In genomic region chr2:226773291-226773690, GRCh38 we compare ENCODE assay signal across 10 cellular contexts. TPM values are rescaled to one million over a fixed set of nuclear protein-coding genes. Genes with fewer than 3 reads are reported as not detected.
DNase-seq lines count a peak whose midpoint lies in the region; ATAC-seq, FAIRE-seq and TF ChIP-seq lines count a peak whose summit lies in the region.
"Had no signal": no experiment of that assay in that cellular context is flagged by ENCODE, and none has a peak within 500 bp of the region (broad histone marks: within the 10 kb centered on the region; RNA-seq: fewer than 3 reads in every experiment).

No MANE protein-coding gene starts in this region.

- H3K36me3 ChIP-seq in endodermal cell (ENCODE audit: control insufficient read depth, insufficient read depth, low read length) = peaks cover 8% of the 10 kb centered on the region

- no peak for TF ChIP-seq EP300 in A549 (IDR thresholded peaks at IDR 0.05)

- no peak overlapping the region for H3K27ac Mint-ChIP-seq in effector memory CD8-positive, alpha-beta T cell
- no peak overlapping the region for H3K27ac Mint-ChIP-seq in endodermal cell

- no peak for TF ChIP-seq POLR2A in A549 (IDR thresholded peaks at IDR 0.05; ENCODE audit: low read length)

- H3K9me3 ChIP-seq in A549 (peaks cover 7% of the 10 kb centered on the region; the same call in 1 of the 3 replicates), endodermal cell (ENCODE audit: control insufficient read depth, low read length) (peaks cover 31% of the 10 kb centered on the region)

- peaks cover 35% of the 10 kb centered on the region for H3K4me1 ChIP-seq in A549
- H3K4me1 ChIP-seq in endodermal cell (ENCODE audit: control insufficient read depth, insufficient read depth, low read length) = no peaks in the 10 kb centered on the region

- POLR2A ChIA-PET in A549 (lab: Yijun Ruan, JAX) = no interaction called here

- H3K4me3 ChIP-seq in A549 (no peak overlapping the region), endodermal cell (ENCODE audit: low read length) (no peak overlapping the region)

- peaks cover 0 to 3% of the 10 kb centered on the region in 2 donors for H3K9me3 Mint-ChIP-seq in effector memory CD8-positive, alpha-beta T cell
- peaks cover 39% of the 10 kb centered on the region for H3K9me3 Mint-ChIP-seq in endodermal cell

- DNase-seq in A549 (ENCODE audit: low read depth in 1 of 2, low spot score in 1 of 2) = no peak
- DNase-seq in effector memory CD8-positive, alpha-beta T cell = no peak
- DNase-seq in Kasumi-1 (lab: John Stamatoyannopoulos, UW) = no peak
- DNase-seq in GM19238 (ENCODE audit: insufficient read length, low spot score) = no peak
- no peak for DNase-seq in endodermal cell
- DNase-seq in GM19240 (ENCODE audit: insufficient read length, low spot score) = no peak
- DNase-seq: COR-L47 had no signal

- CTCF ChIA-PET in A549 (lab: Yijun Ruan, JAX) = interaction anchor here (0.5 to 1.2 kb wide), 3 partner anchors 10 to 1102 kb away, joined by 3 to 6 read pairs (median 3); no protein-coding TSS in a partner anchor

- TF ChIP-seq RAD21 in A549 (conservative IDR thresholded peaks at IDR 0.05 in 1 of 2, IDR thresholded peaks at IDR 0.05 in 1 of 2) = no peak

- H3K27me3 ChIP-seq in endodermal cell (ENCODE audit: control insufficient read depth, insufficient read depth, low read length, poor library complexity, severe bottlenecking) = no peaks in the 10 kb centered on the region

- TF ChIP-seq CTCF in A549 (IDR thresholded peaks at IDR 0.05) (no peak), endodermal cell (conservative IDR thresholded peaks at IDR 0.05) (no peak)

- peaks cover 16 to 18% of the 10 kb centered on the region in 2 donors for H3K4me1 Mint-ChIP-seq in effector memory CD8-positive, alpha-beta T cell (ENCODE audit: low read depth in 2 of 2)
- H3K4me1 Mint-ChIP-seq in endodermal cell = peaks cover 25% of the 10 kb centered on the region

- WGBS in A549 (ENCODE audit: missing lambda C conversion rate) = 75% methylated on average over 2 of the region's 2 CpGs
- 91 to 92% methylated on average over 2 of the region's 2 CpGs for WGBS in endodermal cell (ENCODE audit: insufficient coverage in 1 of 2, insufficient read length in 1 of 2), 2 experiments

- H3K27ac ChIP-seq in A549 (no peak overlapping the region), endodermal cell (ENCODE audit: low read depth, low read length) (no peak overlapping the region)

- H3K4me2 ChIP-seq in A549 = peak overlapping the region; percentile 56

- no peak overlapping the region for H3K9ac ChIP-seq in endodermal cell (ENCODE audit: extremely low read depth, low read length, poor library complexity, severe bottlenecking)

- H3K4me3 Mint-ChIP-seq in effector memory CD8-positive, alpha-beta T cell = peak overlapping the region; percentile 15 to 64
- H3K4me3 Mint-ChIP-seq in endodermal cell = no peak overlapping the region

- FAIRE-seq in A549 (lab: Jason Lieb, UNC) = no peak

- no peaks in the 10 kb centered on the region for H3K36me3 Mint-ChIP-seq in effector memory CD8-positive, alpha-beta T cell (ENCODE audit: insufficient read depth)
- peaks cover 39% of the 10 kb centered on the region for H3K36me3 Mint-ChIP-seq in endodermal cell (ENCODE audit: low read depth)

- H3K27me3 Mint-ChIP-seq in effector memory CD8-positive, alpha-beta T cell = peaks cover 0 to 32% of the 10 kb centered on the region in 2 donors
- H3K27me3 Mint-ChIP-seq in endodermal cell (ENCODE audit: insufficient read depth) = peaks cover 2% of the 10 kb centered on the region
- H3K27me3 Mint-ChIP-seq: IgD-negative memory B cell had no signal

- ATAC-seq in A549 (no peak), GM19452 (IDR thresholded peaks at IDR 0.05; ENCODE audit: unreplicated experiment) (peak; percentile 32), HG03159 (IDR thresholded peaks at IDR 0.05; ENCODE audit: unreplicated experiment) (peak; percentile 17)
- no peak for ATAC-seq in effector memory CD8-positive, alpha-beta T cell (replicated peaks)

TF ChIP-seq in A549, 52 proteins besides CTCF, POLR2A, EP300 and RAD21:
- TF ChIP-seq, protein P1, sequence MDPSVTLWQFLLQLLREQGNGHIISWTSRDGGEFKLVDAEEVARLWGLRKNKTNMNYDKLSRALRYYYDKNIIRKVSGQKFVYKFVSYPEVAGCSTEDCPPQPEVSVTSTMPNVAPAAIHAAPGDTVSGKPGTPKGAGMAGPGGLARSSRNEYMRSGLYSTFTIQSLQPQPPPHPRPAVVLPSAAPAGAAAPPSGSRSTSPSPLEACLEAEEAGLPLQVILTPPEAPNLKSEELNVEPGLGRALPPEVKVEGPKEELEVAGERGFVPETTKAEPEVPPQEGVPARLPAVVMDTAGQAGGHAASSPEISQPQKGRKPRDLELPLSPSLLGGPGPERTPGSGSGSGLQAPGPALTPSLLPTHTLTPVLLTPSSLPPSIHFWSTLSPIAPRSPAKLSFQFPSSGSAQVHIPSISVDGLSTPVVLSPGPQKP (IDR thresholded peaks at IDR 0.05; ENCODE audit: low read depth, low read length) = no peak
- TF ChIP-seq ATOH8 (CRISPR knock-in tag; IDR thresholded peaks at IDR 0.05; ENCODE audit: low read depth) (no peak), NPAS2 (CRISPR knock-in tag; IDR thresholded peaks at IDR 0.05; ENCODE audit: borderline replicate concordance) (no peak), POLR2AphosphoS2 (conservative IDR thresholded peaks at IDR 0.05; ENCODE audit: low read length) (no peak), RNF2 (IDR thresholded peaks at IDR 0.05; ENCODE audit: borderline replicate concordance, low read depth) (no peak), EHF (CRISPR knock-in tag; IDR thresholded peaks at IDR 0.05) (no peak), PBX3 (IDR thresholded peaks at IDR 0.05) (no peak), SREBF2 (IDR thresholded peaks at IDR 0.05) (no peak)
- TF ChIP-seq, protein P2, sequence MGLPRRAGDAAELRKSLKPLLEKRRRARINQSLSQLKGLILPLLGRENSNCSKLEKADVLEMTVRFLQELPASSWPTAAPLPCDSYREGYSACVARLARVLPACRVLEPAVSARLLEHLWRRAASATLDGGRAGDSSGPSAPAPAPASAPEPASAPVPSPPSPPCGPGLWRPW (IDR thresholded peaks at IDR 0.05) = no peak

RNA-seq across cellular contexts. Expression of gene IRS1, which starts 26.3 kb away (rescaled TPM):
- polyA plus RNA-seq in A549 (2011; rRNA removed) (10.4 and 12.9 TPM in 2 replicates), A549 (2017; fragmentation: RNase III; extraction: RNeasy Plus Mini Kit Qiagen cat#74134 plus additional on column Dnase treatment) (13.1 to 15.6 TPM (median 13.9 TPM) in 3 replicates)
- polyA plus RNA-seq in A549 (2012; cell fraction: cytosol; rRNA removed) = 13.4 and 20.3 TPM in 2 replicates
- polyA plus RNA-seq in A549 (2012; cell fraction: nucleus; rRNA removed) = 15.9 and 22.7 TPM in 2 replicates
- 22.6 and 23.6 TPM in 2 replicates for polyA minus RNA-seq in A549 (2011; rRNA and poly(A)+ RNA removed)
- 10 to 100 TPM; 16.2 to 16.6 TPM for total RNA-seq in endodermal cell
- polyA plus RNA-seq in endodermal cell (2013, experiment 1 of 2) = 17.0 TPM
- 15.8 TPM for polyA plus RNA-seq in endodermal cell (2013, experiment 2 of 2)

Comparison
In these comparisons a context has a peak if more than half of its experiments do, and no peak if none do; other contexts are left out.
1. ATAC-seq: peak in GM19452 (single experiment) and HG03159 (single experiment); none in A549 (0 of 2) and effector memory CD8-positive, alpha-beta T cell (single experiment).